ENCODE assay signal across 17 cellular contexts in the genomic region with DNA sequence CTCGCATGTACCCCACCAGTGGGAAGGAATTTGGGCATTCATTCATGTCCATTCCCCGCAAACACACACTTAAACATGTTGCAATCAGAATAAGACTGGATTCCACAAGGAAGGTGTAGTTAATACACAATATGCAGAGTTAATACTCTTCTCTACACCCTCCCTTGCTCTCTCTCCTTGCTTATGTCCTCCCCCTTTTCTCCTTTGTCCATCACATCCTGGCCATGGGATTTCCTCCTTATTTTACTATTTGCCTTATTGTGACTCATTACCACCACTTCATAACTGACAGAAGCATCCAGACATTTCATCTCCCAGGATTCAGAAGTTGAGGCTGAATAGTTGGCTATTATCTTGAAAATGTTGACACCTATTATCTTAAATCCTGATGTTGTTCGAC.
A peak's percentile ranks its signal among the peaks of the same experiment; 100 is the strongest.
DNase-seq lines count a peak whose midpoint lies in the region; FAIRE-seq and TF ChIP-seq lines count a peak whose summit lies in the region.
"Had no signal": no experiment of that assay in that cellular context is flagged by ENCODE, and none has a peak within 500 bp of the region (broad histone marks: within the 10 kb centered on the region; RNA-seq: fewer than 3 reads in every experiment).

No MANE protein-coding gene starts in this region.

- no peak for TF ChIP-seq CTCF in bronchial epithelial cell (IDR thresholded peaks at IDR 0.05; ENCODE audit: insufficient read depth, low read length, severe bottlenecking)

- H3K36me3 ChIP-seq in bronchial epithelial cell (ENCODE audit: control insufficient read depth, insufficient read depth, low read length) = no peaks in the 10 kb centered on the region

- no peaks in the 10 kb centered on the region for H3K27me3 ChIP-seq in bronchial epithelial cell (ENCODE audit: control insufficient read depth, insufficient read depth, low read length)

- TF ChIP-seq POLR2A in H54 (IDR thresholded peaks at IDR 0.05; ENCODE audit: low read depth, low read length) = no peak

- no peak overlapping the region for H3K4me3 ChIP-seq in bronchial epithelial cell (ENCODE audit: low read depth, low read length)
- H3K4me3 ChIP-seq: PC-9 had no signal

- FAIRE-seq in H54 (lab: Jason Lieb, UNC) = peak; percentile 50
- no peak for FAIRE-seq in bronchial epithelial cell (lab: Jason Lieb, UNC)
- FAIRE-seq in urothelium cell line (lab: Jason Lieb, UNC) = no peak
- no peak for FAIRE-seq in GM19239 (lab: Jason Lieb, UNC)
- FAIRE-seq: GM12891 had no signal

- DNase-seq in H54 (ENCODE audit: insufficient read length, low spot score) (no peak), NCI-H226 (peak; percentile 52), bronchial epithelial cell (ENCODE audit: low read depth) (peak; percentile 13), urothelium cell line (ENCODE audit: low spot score) (peak; percentile 16), NCI-H2196 treated with DMSO at 0.1 percent for 48 hours (lab: John Stamatoyannopoulos, UW; ENCODE audit: unreplicated experiment) (no peak), GM19239 (ENCODE audit: insufficient read length, low spot score) (no peak), cerebellar nuclear complex (lab: John Stamatoyannopoulos, UW) (no peak)
- DNase-seq: ACHN, H7, NCI-H1105, NCI-H2081, NCI-H2171 treated with DMSO at 0.1 percent for 48 hours, NCI-H510A, NCI-H748 treated with DMSO at 0.1 percent for 48 hours, SW 1271 had no signal

Comparison
In these comparisons a context has a peak if more than half of its experiments do, and no peak if none do; other contexts are left out.
1. DNase-seq: peak in NCI-H226 (single experiment), bronchial epithelial cell (single experiment) and urothelium cell line (single experiment); none in H54 (single experiment), NCI-H2196 treated with DMSO at 0.1 percent for 48 hours (single experiment), GM19239 (single experiment) and cerebellar nuclear complex (0 of 2).